15 cellular contexts compared by ENCODE assay signal in the genomic region with DNA sequence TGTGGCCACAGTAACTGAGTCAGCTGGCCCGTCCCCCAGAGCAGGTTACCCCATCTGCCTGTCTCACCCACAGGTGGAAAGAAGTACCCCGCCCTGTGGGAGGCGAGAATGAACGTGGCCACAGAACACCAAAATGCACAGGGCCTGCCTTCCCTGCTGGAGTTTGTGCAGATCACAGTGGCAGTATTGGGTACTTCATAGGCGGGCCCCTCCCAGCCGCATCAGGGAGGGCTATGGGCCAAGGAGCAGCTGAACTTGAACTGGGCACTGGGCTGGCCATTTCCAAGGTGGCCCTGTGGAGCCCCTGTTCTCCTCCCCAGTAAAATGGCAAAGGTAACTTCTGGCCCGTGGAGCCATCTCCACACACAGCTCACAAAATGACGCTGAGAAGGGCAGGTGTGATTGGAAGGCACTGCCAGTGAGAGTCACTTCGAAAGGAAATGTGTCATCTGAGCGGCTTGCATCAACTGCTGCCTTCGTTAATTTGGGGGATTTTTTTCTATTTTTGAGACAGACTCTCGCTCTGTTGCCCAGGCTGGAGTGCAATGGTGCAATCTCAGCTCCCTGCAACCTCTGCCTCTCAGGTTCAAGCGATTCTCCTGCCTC.
"Had no signal": no experiment of that assay in that cellular context is flagged by ENCODE, and none has a peak within 500 bp of the region (broad histone marks: within the 10 kb centered on the region; RNA-seq: fewer than 3 reads in every experiment).

No MANE protein-coding gene starts in this region.

- ATAC-seq: gastroesophageal sphincter; left colon; mucosa of descending colon; naive thymus-derived CD8-positive, alpha-beta T cell; right cardiac atrium had no signal

- H3K36me3 ChIP-seq: esophagus squamous epithelium, gastroesophageal sphincter, ovary had no signal

- H3K27me3 ChIP-seq: ovary had no signal

- H3K9me3 ChIP-seq: esophagus squamous epithelium, mucosa of descending colon, ovary had no signal

- H3K4me1 ChIP-seq: esophagus squamous epithelium, gastroesophageal sphincter had no signal

- H3K27ac ChIP-seq: esophagus squamous epithelium, gastroesophageal sphincter, ovary had no signal

- FAIRE-seq: colon, kidney, small intestine had no signal

- DNase-seq: esophagus squamous epithelium; foreskin fibroblast; glutamatergic neuron; kidney; left colon; mucosa of descending colon; naive thymus-derived CD8-positive, alpha-beta T cell; ovary; small intestine; stimulated activated CD4-positive, alpha-beta T cell treated with anti-CD3 and anti-CD28 coated beads, Interleukin-2, amount 100 ng/mL, for 48 hours; stimulated activated naive CD4-positive, alpha-beta T cell treated with Interleukin-2 at 50 U/mL for 16 hours; trophoblast cell had no signal

- H3K4me3 ChIP-seq: esophagus squamous epithelium, gastroesophageal sphincter, mucosa of descending colon, ovary had no signal
